ENCODE assay signal across 25 cellular contexts in genomic region chr2:5437375-5437774, GRCh38.
"Had no signal": no experiment of that assay in that cellular context is flagged by ENCODE, and none has a peak within 500 bp of the region (broad histone marks: within the 10 kb centered on the region; RNA-seq: fewer than 3 reads in every experiment).

No MANE protein-coding gene starts in this region.

- H3K36me3 ChIP-seq: left ventricle myocardium inferior, pancreas, prostate gland, sigmoid colon, spleen, tibial nerve, uterus had no signal

- H3K4me3 ChIP-seq: hepatocyte, left ventricle myocardium inferior, lung, pancreas, prostate gland, sigmoid colon, spleen, tibial nerve, uterus had no signal

- H3K9me3 ChIP-seq: left ventricle myocardium inferior, pancreas, prostate gland, sigmoid colon, spleen, tibial nerve, uterus had no signal

- H3K27me3 ChIP-seq: hepatocyte, pancreas, sigmoid colon, spleen, tibial nerve, uterus had no signal

- ATAC-seq: natural killer cell; pancreas; right cardiac atrium; stimulated activated memory B cell treated with anti-CD40 and anti-IgM and Interleukin-4, amounts not matched to agents 10 μg/mL and 1 μg/mL and 100 μg/mL, for 72 hours; stimulated activated naive CD8-positive, alpha-beta T cell treated with anti-CD3 and anti-CD28 coated beads, Interleukin-15, amount 100 ng/mL, for 72 hours had no signal

- H3K4me2 ChIP-seq: hepatocyte had no signal

- H3K4me1 ChIP-seq: left ventricle myocardium inferior, pancreas, prostate gland, sigmoid colon, spleen, tibial nerve, uterus had no signal

- H3K79me2 ChIP-seq: hepatocyte had no signal

- H3K27ac ChIP-seq: hepatocyte, left ventricle myocardium inferior, pancreas, prostate gland, sigmoid colon, spleen, tibial nerve, uterus had no signal

- H2AFZ ChIP-seq: hepatocyte had no signal

- DNase-seq: islet precursor cell; left ventricle myocardium inferior; mesendoderm; naive B cell; natural killer cell; nephron progenitor cell; nucleus accumbens; pancreas; posterior cingulate gyrus; retina; right cardiac atrium; sigmoid colon; small intestine; spleen; stimulated activated CD4-positive, alpha-beta T cell treated with anti-CD3 and anti-CD28 coated beads, Interleukin-4, amount 100 ng/mL, for 4 hours; stimulated activated CD8-positive, alpha-beta memory T cell treated with anti-CD3 and anti-CD28 coated beads, Interleukin-4, amount 100 ng/mL, for 48 hours; stimulated activated naive CD4-positive, alpha-beta T cell treated with Interleukin-2 at 50 U/mL for 16 hours; stimulated activated naive CD8-positive, alpha-beta T cell treated with anti-CD3 and anti-CD28 coated beads, Interleukin-15, amount 100 ng/mL, for 72 hours; substantia nigra; uterus had no signal
